8 cellular contexts compared by ENCODE assay signal in genomic region chr4:185183622-185184281, GRCh38.
A peak's percentile ranks its signal among the peaks of the same experiment; 100 is the strongest.
DNase-seq lines count a peak whose midpoint lies in the region; ATAC-seq lines count a peak whose summit lies in the region.

No MANE protein-coding gene starts in this region.

- H3K27ac ChIP-seq in layer of hippocampus (ENCODE audit: low read depth, low read length), result peak overlapping the region; percentile 30

- DNase-seq in ELR (ENCODE audit: low read depth) (peak; percentile 92), NCI-H345 treated with DMSO at 0.1 percent for 48 hours (lab: John Stamatoyannopoulos, UW; ENCODE audit: unreplicated experiment) (peak; percentile 71), cerebellar cortex (ENCODE audit: low spot score) (peak; percentile 95)
- DNase-seq in stimulated activated CD4-positive, alpha-beta T cell treated with anti-CD3 and anti-CD28 coated beads, Interleukin-2, amount 100 ng/mL, for 48 hours, result peak; percentile 68 to 77

- H3K27me3 ChIP-seq in layer of hippocampus (ENCODE audit: control insufficient read depth, insufficient read depth, low read length), result no peaks in the 10 kb centered on the region

- ATAC-seq in HG03175 (IDR thresholded peaks at IDR 0.05; ENCODE audit: unreplicated experiment), result peak; percentile 68
- ATAC-seq in activated CD4-positive, CD25-positive, alpha-beta regulatory T cell treated with anti-CD3 and anti-CD28 coated beads, Interleukin-2, amount 50 U/mL, for 24 hours, result peak; percentile 60 to 64
- no peak for ATAC-seq in HG02840 (IDR thresholded peaks at IDR 0.05; ENCODE audit: low FRiP score, unreplicated experiment)
